1 cellular context compared by ENCODE assay signal in the genomic region with DNA sequence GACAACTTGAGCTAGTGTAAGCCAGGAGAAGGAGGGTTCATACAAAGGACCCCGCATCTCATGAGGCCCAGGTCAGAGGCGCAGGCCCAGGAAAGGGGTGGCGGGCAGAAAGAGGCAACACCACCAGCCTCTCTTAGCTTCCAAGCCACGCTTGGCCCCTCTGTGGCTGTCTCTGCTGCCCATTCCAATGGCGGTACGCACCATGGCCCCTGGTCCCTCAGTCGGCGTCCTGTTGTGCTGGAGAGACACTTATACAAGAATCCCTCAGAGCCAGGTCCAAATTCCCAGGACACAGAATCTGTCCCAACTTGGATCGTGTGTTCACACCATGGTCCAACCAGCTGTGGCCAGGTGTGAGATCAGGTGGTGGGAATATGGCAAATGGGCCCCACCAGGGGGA.
TF ChIP-seq lines count a peak whose summit lies in the region.

No MANE protein-coding gene starts in this region.

TF ChIP-seq in H1, 55 proteins besides CTCF, POLR2A, EP300 and RAD21:
- TF ChIP-seq RFX5 (IDR thresholded peaks at IDR 0.05; ENCODE audit: borderline replicate concordance, low read depth, low read length): no peak
- TF ChIP-seq POLR2AphosphoS5 (IDR thresholded peaks at IDR 0.05; ENCODE audit: low read depth, low read length): no peak
- TF ChIP-seq FOSL1 (IDR thresholded peaks at IDR 0.05; ENCODE audit: insufficient read depth, low read depth, low read length): no peak
- no peak for TF ChIP-seq ATF3 (IDR thresholded peaks at IDR 0.05; ENCODE audit: insufficient read depth, low read depth, low read length)
- TF ChIP-seq SP2 (IDR thresholded peaks at IDR 0.05; ENCODE audit: low read length): no peak
- TF ChIP-seq KDM5A (IDR thresholded peaks at IDR 0.05; ENCODE audit: low read length): no peak
- TF ChIP-seq BACH1 (IDR thresholded peaks at IDR 0.05; ENCODE audit: low read length): no peak
- TF ChIP-seq CREB1 (IDR thresholded peaks at IDR 0.05): no peak
- TF ChIP-seq HDAC2 (IDR thresholded peaks at IDR 0.05; ENCODE audit: borderline replicate concordance in 1 of 2, low read depth in 2 of 2, low read length in 2 of 2): no peak
- no peak for TF ChIP-seq SUZ12 (IDR thresholded peaks at IDR 0.05; ENCODE audit: low read length)
- TF ChIP-seq GABPA (IDR thresholded peaks at IDR 0.05; ENCODE audit: borderline replicate concordance, insufficient read depth, low read length): no peak
- TF ChIP-seq CHD7 (IDR thresholded peaks at IDR 0.05; ENCODE audit: insufficient replicate concordance, low read length): no peak
- no peak for TF ChIP-seq CHD2 (IDR thresholded peaks at IDR 0.05; ENCODE audit: low read length)
- TF ChIP-seq SIN3A (conservative IDR thresholded peaks at IDR 0.05 in 1 of 2, IDR thresholded peaks at IDR 0.05 in 1 of 2; ENCODE audit: low read depth in 1 of 2, low read length in 2 of 2): no peak
- TF ChIP-seq BCL11A (IDR thresholded peaks at IDR 0.05; ENCODE audit: low read depth in 2 of 2, low read length in 2 of 2): no peak
- no peak for TF ChIP-seq CBX8 (IDR thresholded peaks at IDR 0.05; ENCODE audit: borderline replicate concordance, low read depth, low read length)
- TF ChIP-seq EGR1 (IDR thresholded peaks at IDR 0.05; ENCODE audit: borderline replicate concordance, low read depth, low read length): no peak
- TF ChIP-seq TAF1 (IDR thresholded peaks at IDR 0.05; ENCODE audit: low read depth, low read length): no peak
- no peak for TF ChIP-seq SIX5 (IDR thresholded peaks at IDR 0.05; ENCODE audit: low read depth, low read length)
- TF ChIP-seq, protein P1, sequence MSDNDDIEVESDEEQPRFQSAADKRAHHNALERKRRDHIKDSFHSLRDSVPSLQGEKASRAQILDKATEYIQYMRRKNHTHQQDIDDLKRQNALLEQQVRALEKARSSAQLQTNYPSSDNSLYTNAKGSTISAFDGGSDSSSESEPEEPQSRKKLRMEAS (IDR thresholded peaks at IDR 0.05): no peak
